8 cellular contexts compared by ENCODE assay signal in genomic region chr9:98867434-98868168, GRCh38.
DNase-seq lines count a peak whose midpoint lies in the region; ATAC-seq and TF ChIP-seq lines count a peak whose summit lies in the region.

No MANE protein-coding gene starts in this region.

- no peak overlapping the region for H3K4me3 Mint-ChIP-seq in effector memory CD8-positive, alpha-beta T cell

- no peak for TF ChIP-seq CTCF in colonic mucosa (IDR thresholded peaks at IDR 0.05)

- no peaks in the 10 kb centered on the region for H3K36me3 Mint-ChIP-seq in effector memory CD8-positive, alpha-beta T cell (ENCODE audit: insufficient read depth)

- no peak overlapping the region for H3K9ac ChIP-seq in colonic mucosa (ENCODE audit: low read depth in 2 of 2, low read length in 2 of 2)

- intact Hi-C loops in colonic mucosa (cut with DNase I): no loop called here

- no peaks in the 10 kb centered on the region for H3K36me3 ChIP-seq in colonic mucosa

- H3K27me3 ChIP-seq in colonic mucosa: no peaks in the 10 kb centered on the region

- H3K27me3 Mint-ChIP-seq in effector memory CD8-positive, alpha-beta T cell: peaks cover 45 to 75% of the 10 kb centered on the region in 2 donors

- no peaks in the 10 kb centered on the region for H3K9me3 Mint-ChIP-seq in effector memory CD8-positive, alpha-beta T cell

- DNase-seq in Ammon's horn (ENCODE audit: low spot score) (peak; percentile 71), MV-4-11 (lab: John Stamatoyannopoulos, UW) (peak; percentile 97), colonic mucosa (peak; percentile 60), mucosa of gallbladder (ENCODE audit: low spot score) (peak; percentile 76), middle frontal gyrus (ENCODE audit: extremely low spot score, low spot score) (no peak)
- DNase-seq in effector memory CD8-positive, alpha-beta T cell: no peak

- no peak overlapping the region for H3K4me3 ChIP-seq in colonic mucosa

- H3K4me1 Mint-ChIP-seq in effector memory CD8-positive, alpha-beta T cell (ENCODE audit: low read depth in 2 of 2): no peaks in the 10 kb centered on the region

- no peaks in the 10 kb centered on the region for H3K4me1 ChIP-seq in colonic mucosa

- peak overlapping the region; percentile 50 for H3K27ac ChIP-seq in colonic mucosa

- H3K27ac Mint-ChIP-seq in effector memory CD8-positive, alpha-beta T cell: no peak overlapping the region

- no peaks in the 10 kb centered on the region for H3K9me3 ChIP-seq in colonic mucosa

- ATAC-seq in HG02970 (IDR thresholded peaks at IDR 0.05; ENCODE audit: low FRiP score, unreplicated experiment) (no peak), GM18867 (IDR thresholded peaks at IDR 0.05; ENCODE audit: unreplicated experiment) (no peak)
- ATAC-seq in effector memory CD8-positive, alpha-beta T cell (replicated peaks): no peak

Comparison
In these comparisons a context has a peak if more than half of its experiments do, and no peak if none do; other contexts are left out.
1. DNase-seq: peak in Ammon's horn (single experiment), MV-4-11 (single experiment), colonic mucosa (single experiment) and mucosa of gallbladder (single experiment); none in middle frontal gyrus (single experiment) and effector memory CD8-positive, alpha-beta T cell (0 of 3).